In genomic region chr3:5260992-5261501, GRCh38 we compare ENCODE assay signal across 26 cellular contexts.
DNase-seq lines count a peak whose midpoint lies in the region; ATAC-seq and TF ChIP-seq lines count a peak whose summit lies in the region.
"Had no signal": no experiment of that assay in that cellular context is flagged by ENCODE, and none has a peak within 500 bp of the region (broad histone marks: within the 10 kb centered on the region; RNA-seq: fewer than 3 reads in every experiment).

No MANE protein-coding gene starts in this region.

- no peaks in the 10 kb centered on the region for H3K4me1 ChIP-seq in DND-41 (ENCODE audit: insufficient read depth, low read length)
- H3K4me1 ChIP-seq: SJSA1, tibial artery had no signal

- H3K27ac Mint-ChIP-seq in naive thymus-derived CD8-positive, alpha-beta T cell: peak overlapping the region in 9 of 10 donors; percentile 0 to 80 (median 37)
- no peak overlapping the region for H3K27ac Mint-ChIP-seq in activated T-helper 2 cell treated with anti-CD3 and anti-CD28 coated beads, Interferon-gamma antibody, Interleukin-2, Interleukin-4, amounts not matched to agents 10 μg/mL and 5 μg/mL and 100 μg/mL, durations not matched to agents 14 hours and 24 hours and 36 hours
- H3K27ac Mint-ChIP-seq: activated CD4-positive, alpha-beta memory T cell treated with anti-CD3 and anti-CD28 coated beads for 36 hours; WTC11 had no signal

- no peak overlapping the region for H3K4me3 ChIP-seq in DND-41 (ENCODE audit: low read depth in 1 of 2, low read length in 2 of 2)
- no peak overlapping the region for H3K4me3 ChIP-seq in SU-DHL-6 (ENCODE audit: insufficient read depth, low read length, poor library complexity, severe bottlenecking)
- H3K4me3 ChIP-seq: SJSA1, tibial artery had no signal

- no peaks in the 10 kb centered on the region for H3K9me2 ChIP-seq in SU-DHL-6 (replicated peaks; ENCODE audit: insufficient read depth, low read length)

- H4K20me1 ChIP-seq in DND-41 (ENCODE audit: insufficient read depth, low read length) (no peaks in the 10 kb centered on the region), SU-DHL-6 (ENCODE audit: low read depth, low read length) (no peaks in the 10 kb centered on the region)

- intact Hi-C loops in activated T-helper 2 cell treated with anti-CD3 and anti-CD28 coated beads, Interferon-gamma antibody, Interleukin-2, Interleukin-4, amounts not matched to agents 10 μg/mL and 5 μg/mL and 100 μg/mL, durations not matched to agents 14 hours and 24 hours and 36 hours (cut with micrococcal nuclease): no loop called here

- H3K4me1 Mint-ChIP-seq in naive thymus-derived CD8-positive, alpha-beta T cell: peaks cover 6 to 22% (median 13%) of the 10 kb centered on the region in 4 donors
- no peaks in the 10 kb centered on the region for H3K4me1 Mint-ChIP-seq in activated T-helper 2 cell treated with anti-CD3 and anti-CD28 coated beads, Interferon-gamma antibody, Interleukin-2, Interleukin-4, amounts not matched to agents 10 μg/mL and 5 μg/mL and 100 μg/mL, durations not matched to agents 14 hours and 24 hours and 36 hours (ENCODE audit: low read depth)
- H3K4me1 Mint-ChIP-seq: stimulated activated naive CD8-positive, alpha-beta T cell treated with anti-CD3 and anti-CD28 coated beads, Interleukin-15, amount 100 ng/mL, for 72 hours; WTC11 had no signal

- no peaks in the 10 kb centered on the region for H3F3A ChIP-seq in SU-DHL-6 (ENCODE audit: insufficient read depth)

- H3K36me3 Mint-ChIP-seq in naive thymus-derived CD8-positive, alpha-beta T cell: no peaks in the 10 kb centered on the region
- no peaks in the 10 kb centered on the region for H3K36me3 Mint-ChIP-seq in activated T-helper 2 cell treated with anti-CD3 and anti-CD28 coated beads, Interferon-gamma antibody, Interleukin-2, Interleukin-4, amounts not matched to agents 10 μg/mL and 5 μg/mL and 100 μg/mL, durations not matched to agents 14 hours and 24 hours and 36 hours (ENCODE audit: low read depth)
- H3K36me3 Mint-ChIP-seq: activated CD4-positive, alpha-beta memory T cell treated with anti-CD3 and anti-CD28 coated beads for 36 hours; CD4-positive, alpha-beta memory T cell had no signal

- H2AFZ ChIP-seq in DND-41 (ENCODE audit: low read depth, low read length): peak overlapping the region; percentile 10; the same call in 1 of the 2 replicates
- peak overlapping the region; percentile 42 for H2AFZ ChIP-seq in SU-DHL-6 (ENCODE audit: low read depth, low read length, severe bottlenecking)

- H3K9ac ChIP-seq in DND-41 (ENCODE audit: low read depth, low read length) (no peak overlapping the region), SU-DHL-6 (ENCODE audit: low read length) (no peak overlapping the region)

- no peaks in the 10 kb centered on the region for H3K79me2 ChIP-seq in DND-41 (ENCODE audit: insufficient read depth, low read length)
- H3K79me2 ChIP-seq in SU-DHL-6 (ENCODE audit: insufficient read depth, low read length): no peaks in the 10 kb centered on the region

- H3K4me2 ChIP-seq in DND-41 (ENCODE audit: insufficient read depth, low read length) (no peak overlapping the region), SU-DHL-6 (ENCODE audit: low read depth, low read length, poor library complexity, severe bottlenecking) (peak overlapping the region; percentile 28)

- POLR2A ChIA-PET in naive thymus-derived CD8-positive, alpha-beta T cell (lab: Charles Lee): no interaction called here

- DNase-seq in DND-41: no peak
- peak; percentile 72 for DNase-seq in MV-4-11 (lab: John Stamatoyannopoulos, UW)
- no peak for DNase-seq in naive thymus-derived CD8-positive, alpha-beta T cell
- DNase-seq in GM19238 (ENCODE audit: insufficient read length, low spot score): no peak
- no peak for DNase-seq in activated T-helper 2 cell treated with anti-CD3 and anti-CD28 coated beads, Interferon-gamma antibody, Interleukin-2, Interleukin-4, amounts not matched to agents 10 μg/mL and 5 μg/mL and 100 μg/mL, durations not matched to agents 14 hours and 24 hours and 36 hours (ENCODE audit: low spot score)
- DNase-seq in NCI-H1694 treated with DMSO at 0.1 percent for 48 hours (lab: John Stamatoyannopoulos, UW): no peak
- DNase-seq in T1000 (lab: John Stamatoyannopoulos, UW): no peak
- DNase-seq: activated CD4-positive, alpha-beta memory T cell treated with anti-CD3 and anti-CD28 coated beads for 36 hours; activated gamma-delta T cell treated with Interleukin-2 at 50 U/mL for 16 hours; activated T-cell treated with anti-CD3 and anti-CD28 coated beads for 4 hours; amniotic stem cell; CD4-positive, alpha-beta memory T cell; DMS153; left cardiac atrium; NCI-H146; NCI-H2171 treated with DMSO at 0.1 percent for 48 hours; NCI-H69; retina; stimulated activated CD4-positive, alpha-beta T cell treated with anti-CD3 and anti-CD28 coated beads, Interleukin-4, amount 100 ng/mL, for 24 hours; stimulated activated naive CD8-positive, alpha-beta T cell treated with anti-CD3 and anti-CD28 coated beads, Interleukin-15, amount 100 ng/mL, for 72 hours; T-helper 2 cell; tibial artery had no signal

- no peak for ATAC-seq in DND-41 (ENCODE audit: insufficient read depth, low read depth)
- no peak for ATAC-seq in naive thymus-derived CD8-positive, alpha-beta T cell
- ATAC-seq: left cardiac atrium; Panc1; stimulated activated naive CD8-positive, alpha-beta T cell treated with anti-CD3 and anti-CD28 coated beads, Interleukin-15, amount 100 ng/mL, for 72 hours; WTC11 had no signal

- H3K27me3 ChIP-seq in DND-41 (ENCODE audit: insufficient read depth, low read length, poor library complexity) (no peaks in the 10 kb centered on the region), SU-DHL-6 (ENCODE audit: low read length) (no peaks in the 10 kb centered on the region)
- H3K27me3 ChIP-seq: SJSA1, tibial artery had no signal

- H3K27me3 Mint-ChIP-seq in naive thymus-derived CD8-positive, alpha-beta T cell: no peaks in the 10 kb centered on the region
- H3K27me3 Mint-ChIP-seq in activated T-helper 2 cell treated with anti-CD3 and anti-CD28 coated beads, Interferon-gamma antibody, Interleukin-2, Interleukin-4, amounts not matched to agents 10 μg/mL and 5 μg/mL and 100 μg/mL, durations not matched to agents 14 hours and 24 hours and 36 hours (ENCODE audit: low read depth): no peaks in the 10 kb centered on the region
- H3K27me3 Mint-ChIP-seq: activated CD4-positive, alpha-beta memory T cell treated with anti-CD3 and anti-CD28 coated beads for 36 hours; CD4-positive, alpha-beta memory T cell; stimulated activated naive CD8-positive, alpha-beta T cell treated with anti-CD3 and anti-CD28 coated beads, Interleukin-15, amount 100 ng/mL, for 72 hours had no signal

- H3K9me3 Mint-ChIP-seq in naive thymus-derived CD8-positive, alpha-beta T cell: peaks cover 0 to 2% (median 0%) of the 10 kb centered on the region in 9 donors
- no peaks in the 10 kb centered on the region for H3K9me3 Mint-ChIP-seq in activated T-helper 2 cell treated with anti-CD3 and anti-CD28 coated beads, Interferon-gamma antibody, Interleukin-2, Interleukin-4, amounts not matched to agents 10 μg/mL and 5 μg/mL and 100 μg/mL, durations not matched to agents 14 hours and 24 hours and 36 hours
- H3K9me3 Mint-ChIP-seq: activated CD4-positive, alpha-beta memory T cell treated with anti-CD3 and anti-CD28 coated beads for 36 hours; stimulated activated naive CD8-positive, alpha-beta T cell treated with anti-CD3 and anti-CD28 coated beads, Interleukin-15, amount 100 ng/mL, for 72 hours had no signal

- peak overlapping the region in 9 of 10 donors; percentile 0 to 52 (median 37) for H3K4me3 Mint-ChIP-seq in naive thymus-derived CD8-positive, alpha-beta T cell
- H3K4me3 Mint-ChIP-seq in activated T-helper 2 cell treated with anti-CD3 and anti-CD28 coated beads, Interferon-gamma antibody, Interleukin-2, Interleukin-4, amounts not matched to agents 10 μg/mL and 5 μg/mL and 100 μg/mL, durations not matched to agents 14 hours and 24 hours and 36 hours (ENCODE audit: low read depth): no peak overlapping the region
- H3K4me3 Mint-ChIP-seq: activated CD4-positive, alpha-beta memory T cell treated with anti-CD3 and anti-CD28 coated beads for 36 hours; stimulated activated naive CD8-positive, alpha-beta T cell treated with anti-CD3 and anti-CD28 coated beads, Interleukin-15, amount 100 ng/mL, for 72 hours; WTC11 had no signal

- H3K27ac ChIP-seq in DND-41 (ENCODE audit: low read length): no peak overlapping the region
- H3K27ac ChIP-seq in SU-DHL-6 (ENCODE audit: low read depth, low read length): no peak overlapping the region
- H3K27ac ChIP-seq: SJSA1, tibial artery had no signal

- no peaks in the 10 kb centered on the region for H3K36me3 ChIP-seq in DND-41 (ENCODE audit: insufficient read depth, low read length)
- H3K36me3 ChIP-seq in SU-DHL-6 (ENCODE audit: low read length): no peaks in the 10 kb centered on the region
- H3K36me3 ChIP-seq: SJSA1, tibial artery had no signal

- no peaks in the 10 kb centered on the region for H3K9me3 ChIP-seq in DND-41 (ENCODE audit: insufficient read depth, low read length, severe bottlenecking)
- no peaks in the 10 kb centered on the region for H3K9me3 ChIP-seq in SU-DHL-6 (ENCODE audit: insufficient read depth, low read length)
- H3K9me3 ChIP-seq: SJSA1, tibial artery had no signal

- TF ChIP-seq CTCF in DND-41 (IDR thresholded peaks at IDR 0.05; ENCODE audit: borderline replicate concordance, extremely low read depth, low read length, poor library complexity, severe bottlenecking): no peak
- TF ChIP-seq CTCF in SU-DHL-6 (IDR thresholded peaks at IDR 0.05; ENCODE audit: insufficient read depth, low read length, poor library complexity, severe bottlenecking): no peak
